8 cellular contexts compared by ENCODE assay signal in genomic region chr16:73071131-73071940, GRCh38. TPM values are rescaled to one million over a fixed set of nuclear protein-coding genes. Genes with fewer than 3 reads are reported as not detected.
DNase-seq lines count a peak whose midpoint lies in the region; ATAC-seq and TF ChIP-seq lines count a peak whose summit lies in the region.

No MANE protein-coding gene starts in this region.

- H3K27ac ChIP-seq in SJCRH30 (no peak overlapping the region), right cardiac atrium (ENCODE audit: low read length) (peak overlapping the region; percentile 10), sigmoid colon (peak overlapping the region; percentile 78 to 98 (median 89))

- no peaks in the 10 kb centered on the region for H3K9me3 ChIP-seq in SJCRH30 (replicated peaks)
- H3K9me3 ChIP-seq in right cardiac atrium (ENCODE audit: control insufficient read depth, low read length) = no peaks in the 10 kb centered on the region
- H3K9me3 ChIP-seq in sigmoid colon = no peaks in the 10 kb centered on the region

- no peaks in the 10 kb centered on the region for H3K27me3 ChIP-seq in SJCRH30
- no peaks in the 10 kb centered on the region for H3K27me3 ChIP-seq in right cardiac atrium (ENCODE audit: control insufficient read depth, insufficient read depth)
- H3K27me3 ChIP-seq in sigmoid colon = peaks cover 0 to 8% (median 0%) of the 10 kb centered on the region in 3 donors

- no peak for ATAC-seq in right cardiac atrium
- ATAC-seq in GM21529 (IDR thresholded peaks at IDR 0.05; ENCODE audit: unreplicated experiment) = no peak
- ATAC-seq in HG03469 (IDR thresholded peaks at IDR 0.05; ENCODE audit: unreplicated experiment) = no peak

- no peak for TF ChIP-seq CTCF in sigmoid colon (IDR thresholded peaks at IDR 0.05)

- DNase-seq in HEK293T (ENCODE audit: extremely low spot score) (no peak), SJCRH30 (peak; percentile 46 to 54), right cardiac atrium (peak; percentile 47 to 77 (median 71)), sigmoid colon (peak; percentile 87), NCI-H128 (lab: John Stamatoyannopoulos, UW; ENCODE audit: unreplicated experiment) (no peak), NCI-H226 (no peak)

- H3K36me3 ChIP-seq in SJCRH30 = no peaks in the 10 kb centered on the region
- no peaks in the 10 kb centered on the region for H3K36me3 ChIP-seq in sigmoid colon

- TF ChIP-seq EP300 in sigmoid colon (IDR thresholded peaks at IDR 0.05) = no peak

- POLR2A ChIA-PET in HEK293T (lab: Yijun Ruan, JAX) = interaction anchor here (1.2 to 1.4 kb wide), 3 partner anchors 21 to 32 kb away, joined by 3 to 6 read pairs (median 4); no protein-coding TSS in a partner anchor

- TF ChIP-seq POLR2A in sigmoid colon (IDR thresholded peaks at IDR 0.05) = no peak

- intact Hi-C loops in right cardiac atrium (cut with DNase I) (no loop called here), sigmoid colon (cut with DNase I) (loop anchor here (5.0 to 10.0 kb wide), 3 partner anchors 101 to 407 kb away; no protein-coding TSS in a partner anchor)

- H3K4me1 ChIP-seq in SJCRH30 = peaks cover 25% of the 10 kb centered on the region
- H3K4me1 ChIP-seq in right cardiac atrium (ENCODE audit: control insufficient read depth, insufficient read depth, low read length) = peaks cover 5% of the 10 kb centered on the region
- peaks cover 0 to 53% (median 46%) of the 10 kb centered on the region in 4 donors for H3K4me1 ChIP-seq in sigmoid colon

- 7% methylated on average over 17 of the region's 17 CpGs for WGBS in right cardiac atrium
- 2 to 5% methylated on average over 17 of the region's 17 CpGs for WGBS in sigmoid colon, 2 donors

- CTCF ChIA-PET in HEK293T (lab: Yijun Ruan, JAX) = interaction anchor here (0.9 kb wide), 1 partner anchor 239 kb away, joined by 3 read pairs; no protein-coding TSS in a partner anchor

- H3K4me3 ChIP-seq in SJCRH30 = peak overlapping the region; percentile 50
- peak overlapping the region; percentile 9 for H3K4me3 ChIP-seq in right cardiac atrium (ENCODE audit: low read length)
- H3K4me3 ChIP-seq in sigmoid colon = peak overlapping the region in 3 of 4 donors; percentile 29 to 37 (median 30)

TF ChIP-seq in HEK293T, 16 proteins besides CTCF, POLR2A, EP300 and RAD21:
- TF ChIP-seq L3MBTL2 (conservative IDR thresholded peaks at IDR 0.05) (peak; percentile 76), NFRKB (IDR thresholded peaks at IDR 0.05) (no peak)

RNA-seq across cellular contexts. Expression of gene ZFHX3, which starts 23.4 kb away (rescaled TPM):
- 4.4 and 5.1 TPM in 2 replicates for total RNA-seq in SJCRH30 (2014; rRNA removed; shearing (Covaris generic))
- total RNA-seq in right cardiac atrium (10 to 100 TPM in 2 of 4 donors, 1 to 10 TPM in 2; 9.1 to 18.2 (median 11.0) TPM), sigmoid colon (10 to 100 TPM; 17.8 to 38.8 (median 19.1) TPM)
- polyA plus RNA-seq in right cardiac atrium (4.3 TPM), sigmoid colon (1 to 10 TPM in 2 of 3 donors, under 1 TPM in 1; 0.69 to 4.3 (median 1.2) TPM)

Comparison
In these comparisons a context has a peak if more than half of its experiments do, and no peak if none do; other contexts are left out.
1. DNase-seq: peak in SJCRH30 (2 of 2), right cardiac atrium (3 of 3) and sigmoid colon (single experiment); none in HEK293T (single experiment), NCI-H128 (single experiment) and NCI-H226 (single experiment).
2. Peak in every context shown above with its lines, with median percentiles within 50 percentile points of each other: H3K4me3 ChIP-seq.